1 cellular context compared by ENCODE assay signal in genomic region chr17:40963838-40964237, GRCh38.
TF ChIP-seq lines count a peak whose summit lies in the region.

No MANE protein-coding gene starts in this region.

TF ChIP-seq in SK-N-SH treated with all-trans-retinoic acid at 6 μM for 48 hours, 23 proteins besides CTCF, POLR2A, EP300 and RAD21 (continued from another document):
- no peak for TF ChIP-seq TSHZ2 (CRISPR knock-in tag; IDR thresholded peaks at IDR 0.05)
